ENCODE assay signal across 23 cellular contexts in genomic region chr2:211204456-211204855, GRCh38.
A peak's percentile ranks its signal among the peaks of the same experiment; 100 is the strongest.
DNase-seq lines count a peak whose midpoint lies in the region; ATAC-seq and TF ChIP-seq lines count a peak whose summit lies in the region.
"Had no signal": no experiment of that assay in that cellular context is flagged by ENCODE, and none has a peak within 500 bp of the region (broad histone marks: within the 10 kb centered on the region; RNA-seq: fewer than 3 reads in every experiment).

No MANE protein-coding gene starts in this region.

- no peaks in the 10 kb centered on the region for H3K27me3 ChIP-seq in transverse colon
- H3K27me3 ChIP-seq: hepatocyte, MG63 had no signal

- no peak for TF ChIP-seq EP300 in transverse colon (IDR thresholded peaks at IDR 0.05; ENCODE audit: low read depth)

- H3K9me3 ChIP-seq in transverse colon, result no peaks in the 10 kb centered on the region
- H3K9me3 ChIP-seq: MG63 had no signal

- H3K27ac ChIP-seq in transverse colon (no peak overlapping the region), coronary artery (no peak overlapping the region)
- H3K27ac ChIP-seq: hepatocyte, skin epidermis had no signal

- ATAC-seq in GM18502 (IDR thresholded peaks at IDR 0.05; ENCODE audit: poor library complexity, unreplicated experiment), result peak; percentile 30
- ATAC-seq in GM19455 (IDR thresholded peaks at IDR 0.05; ENCODE audit: unreplicated experiment), result peak; percentile 15
- ATAC-seq in HG02852 (IDR thresholded peaks at IDR 0.05; ENCODE audit: unreplicated experiment), result peak; percentile 28
- ATAC-seq in HG03442 (IDR thresholded peaks at IDR 0.05; ENCODE audit: unreplicated experiment), result peak; percentile 16
- ATAC-seq: activated CD4-positive, alpha-beta T cell treated with anti-CD3 and anti-CD28 coated beads for 36 hours; naive thymus-derived CD8-positive, alpha-beta T cell had no signal

- TF ChIP-seq CTCF in transverse colon (IDR thresholded peaks at IDR 0.05) (no peak), coronary artery (IDR thresholded peaks at IDR 0.05) (no peak)

- intact Hi-C loops in transverse colon (cut with DNase I; ENCODE audit: low total_unique reads), result no loop called here

- no peak for TF ChIP-seq POLR2A in transverse colon (IDR thresholded peaks at IDR 0.05)

- WGBS in transverse colon (ENCODE audit: low coverage in 1 of 2), 2 donors, result 68 to 73% methylated on average over 2 of the region's 2 CpGs

- in situ Hi-C loops in transverse colon (cut with MboI; ENCODE audit: low pct_ligation_motif_present in 1 of 4, low pct_unique_long_range_greater_than_20kb in 1 of 4, low sequenced_read_pairs in 3 of 4), result no loop called here

- no peaks in the 10 kb centered on the region for H3K4me1 ChIP-seq in transverse colon

- DNase-seq in NCI-H187 (lab: John Stamatoyannopoulos, UW) (no peak), transverse colon (no peak), coronary artery (ENCODE audit: low spot score) (no peak), DMS 273 (lab: John Stamatoyannopoulos, UW; ENCODE audit: unreplicated experiment) (no peak)
- DNase-seq: activated CD4-positive, alpha-beta T cell treated with anti-CD3 and anti-CD28 coated beads for 36 hours; activated naive CD4-positive, alpha-beta T cell treated with Interleukin-2 at 50 U/mL for 16 hours; aorta; CD8-positive, alpha-beta memory T cell; endodermal cell; mammary epithelial cell; MG63; naive thymus-derived CD8-positive, alpha-beta T cell; NCI-H2029; NCI-H524; stimulated activated CD4-positive, alpha-beta T cell treated with anti-CD3 and anti-CD28 coated beads, Interleukin-4, amount 100 ng/mL, for 1 hour; substantia nigra; T-helper 9 cell had no signal

- no peaks in the 10 kb centered on the region for H3K36me3 ChIP-seq in transverse colon
- H3K36me3 ChIP-seq: MG63 had no signal

- H3K4me3 ChIP-seq in transverse colon (no peak overlapping the region), coronary artery (no peak overlapping the region)
- H3K4me3 ChIP-seq: hepatocyte, MG63, skin epidermis had no signal
